Comparison of ENCODE assay signal across 1 cellular context in the genomic region with DNA sequence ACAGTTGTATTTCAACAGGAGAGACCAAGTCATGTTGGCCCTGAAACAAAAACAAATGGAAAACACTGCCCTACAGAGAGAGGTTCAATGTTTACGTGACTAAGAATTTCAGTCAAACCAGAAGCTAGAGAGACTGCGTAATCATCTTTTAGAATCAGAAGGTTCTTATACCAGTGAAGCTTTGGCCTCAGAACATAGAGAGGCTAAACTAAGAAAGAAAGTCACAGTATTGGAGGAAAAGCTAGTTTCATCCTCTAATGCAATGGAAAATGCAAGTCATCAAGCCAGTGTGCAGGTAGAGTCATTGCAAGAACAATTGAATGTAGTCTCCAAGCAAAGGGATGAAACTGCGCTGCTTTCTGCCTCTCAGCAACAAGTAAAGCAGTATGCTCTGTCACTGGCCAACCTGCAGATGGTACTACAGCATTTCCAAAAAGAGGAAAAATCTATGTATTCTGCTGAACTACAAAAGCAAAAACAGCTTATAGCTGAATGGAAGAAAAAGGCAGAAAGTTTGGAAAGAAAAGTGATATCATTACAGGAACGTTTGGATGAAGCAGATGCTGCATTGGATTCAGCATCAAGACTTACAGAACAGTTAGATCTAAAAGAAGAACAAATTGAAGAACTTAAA.
TF ChIP-seq lines count a peak whose summit lies in the region.

No MANE protein-coding gene starts in this region.

TF ChIP-seq in GM23338, 12 proteins besides CTCF, POLR2A, EP300 and RAD21 (continued from another document):
- no peak for TF ChIP-seq STAT1 (IDR thresholded peaks at IDR 0.05; ENCODE audit: unreplicated experiment)
- no peak for TF ChIP-seq ETS1 (IDR thresholded peaks at IDR 0.05)
- no peak for TF ChIP-seq POLR2AphosphoS5 (IDR thresholded peaks at IDR 0.05; ENCODE audit: low read depth)
- no peak for TF ChIP-seq EZH2phosphoT487 (IDR thresholded peaks at IDR 0.05; ENCODE audit: unreplicated experiment)
- TF ChIP-seq NANOG (IDR thresholded peaks at IDR 0.05; ENCODE audit: borderline replicate concordance) = no peak
- TF ChIP-seq ZNF462 (CRISPR knock-in tag; IDR thresholded peaks at IDR 0.05) = no peak
- TF ChIP-seq CREB1 (CRISPR knock-in tag; IDR thresholded peaks at IDR 0.05; ENCODE audit: low read depth) = no peak
- no peak for TF ChIP-seq ZNF331 (CRISPR knock-in tag; IDR thresholded peaks at IDR 0.05; ENCODE audit: low read depth)
- TF ChIP-seq, protein P1, sequence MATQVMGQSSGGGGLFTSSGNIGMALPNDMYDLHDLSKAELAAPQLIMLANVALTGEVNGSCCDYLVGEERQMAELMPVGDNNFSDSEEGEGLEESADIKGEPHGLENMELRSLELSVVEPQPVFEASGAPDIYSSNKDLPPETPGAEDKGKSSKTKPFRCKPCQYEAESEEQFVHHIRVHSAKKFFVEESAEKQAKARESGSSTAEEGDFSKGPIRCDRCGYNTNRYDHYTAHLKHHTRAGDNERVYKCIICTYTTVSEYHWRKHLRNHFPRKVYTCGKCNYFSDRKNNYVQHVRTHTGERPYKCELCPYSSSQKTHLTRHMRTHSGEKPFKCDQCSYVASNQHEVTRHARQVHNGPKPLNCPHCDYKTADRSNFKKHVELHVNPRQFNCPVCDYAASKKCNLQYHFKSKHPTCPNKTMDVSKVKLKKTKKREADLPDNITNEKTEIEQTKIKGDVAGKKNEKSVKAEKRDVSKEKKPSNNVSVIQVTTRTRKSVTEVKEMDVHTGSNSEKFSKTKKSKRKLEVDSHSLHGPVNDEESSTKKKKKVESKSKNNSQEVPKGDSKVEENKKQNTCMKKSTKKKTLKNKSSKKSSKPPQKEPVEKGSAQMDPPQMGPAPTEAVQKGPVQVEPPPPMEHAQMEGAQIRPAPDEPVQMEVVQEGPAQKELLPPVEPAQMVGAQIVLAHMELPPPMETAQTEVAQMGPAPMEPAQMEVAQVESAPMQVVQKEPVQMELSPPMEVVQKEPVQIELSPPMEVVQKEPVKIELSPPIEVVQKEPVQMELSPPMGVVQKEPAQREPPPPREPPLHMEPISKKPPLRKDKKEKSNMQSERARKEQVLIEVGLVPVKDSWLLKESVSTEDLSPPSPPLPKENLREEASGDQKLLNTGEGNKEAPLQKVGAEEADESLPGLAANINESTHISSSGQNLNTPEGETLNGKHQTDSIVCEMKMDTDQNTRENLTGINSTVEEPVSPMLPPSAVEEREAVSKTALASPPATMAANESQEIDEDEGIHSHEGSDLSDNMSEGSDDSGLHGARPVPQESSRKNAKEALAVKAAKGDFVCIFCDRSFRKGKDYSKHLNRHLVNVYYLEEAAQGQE (IDR thresholded peaks at IDR 0.05; ENCODE audit: unreplicated experiment) = no peak
- TF ChIP-seq EZH2 (IDR thresholded peaks at IDR 0.05; ENCODE audit: low read depth, unreplicated experiment) = no peak
- no peak for TF ChIP-seq ZNF114 (CRISPR knock-in tag; IDR thresholded peaks at IDR 0.05)
